Comparison of ENCODE assay signal across 13 cellular contexts in the genomic region with DNA sequence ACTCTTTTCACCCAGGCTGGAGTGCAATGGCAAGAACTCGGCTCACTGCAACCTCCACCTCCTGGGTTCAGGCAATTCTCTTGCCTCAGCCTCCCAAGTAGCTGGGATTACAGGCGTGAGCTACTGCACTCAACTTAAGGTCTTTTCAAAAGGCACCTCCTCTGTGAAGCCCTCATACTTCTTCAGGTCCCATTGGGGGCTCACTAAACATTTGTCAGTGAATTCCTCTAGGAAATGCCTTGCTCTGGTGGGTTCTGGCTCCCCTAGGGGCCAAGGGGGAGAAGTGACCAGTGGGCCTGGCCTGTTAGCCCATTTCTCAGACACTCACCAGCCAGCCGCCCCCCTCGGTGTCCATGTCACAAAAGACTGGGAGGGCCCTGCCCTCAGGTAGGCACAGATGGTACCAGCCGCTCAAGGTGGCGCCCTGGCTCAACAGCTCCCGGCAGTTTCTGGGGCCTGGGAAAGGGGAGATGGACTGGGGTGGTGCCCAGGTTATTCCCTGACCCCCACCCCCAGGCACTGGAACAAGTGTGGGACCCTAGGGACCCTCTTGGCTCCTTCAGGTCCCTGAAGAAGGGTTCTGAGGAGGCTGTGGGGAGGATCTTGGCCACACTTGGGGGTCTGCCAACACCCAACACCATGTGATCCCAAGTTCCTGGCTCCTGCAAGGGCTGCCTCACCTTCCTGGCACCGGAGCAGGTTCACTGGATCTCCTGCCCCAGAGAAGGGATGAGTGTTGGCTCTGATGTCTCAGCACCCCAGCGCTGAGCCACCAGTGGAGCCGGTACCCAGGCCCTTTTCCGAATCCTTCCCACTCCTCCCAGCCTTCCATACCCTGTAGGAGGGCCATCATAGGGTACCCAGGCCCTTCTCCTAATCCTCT. TPM values are rescaled to one million over a fixed set of nuclear protein-coding genes. Genes with fewer than 3 reads are reported as not detected.
A peak's percentile ranks its signal among the peaks of the same experiment; 100 is the strongest.
DNase-seq lines count a peak whose midpoint lies in the region; ATAC-seq, FAIRE-seq and TF ChIP-seq lines count a peak whose summit lies in the region.
"Had no signal": no experiment of that assay in that cellular context is flagged by ENCODE, and none has a peak within 500 bp of the region (broad histone marks: within the 10 kb centered on the region; RNA-seq: fewer than 3 reads in every experiment).

No MANE protein-coding gene starts in this region.

- H3K4me1 ChIP-seq in K562 (replicated peaks in 1 of 2; ENCODE audit: control insufficient read depth in 2 of 2, insufficient read depth in 2 of 2, low read length in 2 of 2) (peaks cover 7 to 26% of the 10 kb centered on the region in 2 experiments; a peak in 4 of 5 replicates), lower lobe of right lung (peaks cover 29% of the 10 kb centered on the region)

- TF ChIP-seq POLR2A in K562 (conservative IDR thresholded peaks at IDR 0.05), result no peak

- H3K4me3 ChIP-seq in AG09309 (ENCODE audit: control insufficient read depth, low read depth, low read length) (no peak overlapping the region), H7 (ENCODE audit: insufficient read depth, low read depth, low read length) (no peak overlapping the region), K562 (no peak overlapping the region), lower lobe of right lung (peak overlapping the region; percentile 47)

- WGBS in K562 (ENCODE audit: insufficient coverage, low coverage, missing lambda C conversion rate), result 56% methylated on average over 9 of the region's 11 CpGs

- intact Hi-C loops in K562 (cut with micrococcal nuclease), result loop anchor here (1.0 to 5.0 kb wide), 2 partner anchors 41 to 71 kb away; no protein-coding TSS in a partner anchor
- intact Hi-C loops in lower lobe of right lung (cut with DNase I), result no loop called here

- H3K9me1 ChIP-seq in K562 (ENCODE audit: control insufficient read depth, insufficient read depth, low read length), result no peaks in the 10 kb centered on the region

- H3K79me2 ChIP-seq in K562 (ENCODE audit: control insufficient read depth, insufficient read depth, low read length), result no peaks in the 10 kb centered on the region

- no peak for TF ChIP-seq RAD21 in K562 (CRISPR knock-in tag; conservative IDR thresholded peaks at IDR 0.05 in 1 of 2, IDR thresholded peaks at IDR 0.05 in 1 of 2)

- FAIRE-seq in K562 (lab: Jason Lieb, UNC), result no peak
- FAIRE-seq: islet of Langerhans had no signal

- ATAC-seq in K562 (peak; percentile 87), lower lobe of right lung (no peak), HG02981 (IDR thresholded peaks at IDR 0.05; ENCODE audit: unreplicated experiment) (no peak), HG03342 (IDR thresholded peaks at IDR 0.05; ENCODE audit: unreplicated experiment) (no peak)

- POLR2A ChIA-PET in K562 (lab: Yijun Ruan, JAX), result interaction anchor here (0.6 to 0.8 kb wide), 2 partner anchors 10 to 333 kb away, joined by 3 to 4 read pairs; partner anchors contain the start of gene CD164L2

- in situ Hi-C loops in K562 (cut with MboI), result no loop called here

- peak overlapping the region; percentile 77 for H2AFZ ChIP-seq in K562 (ENCODE audit: low read depth, low read length)

- no peak for TF ChIP-seq EP300 in K562 (IDR thresholded peaks at IDR 0.05; ENCODE audit: low read length)

- CTCF ChIA-PET in K562 (lab: Yijun Ruan, JAX; ENCODE audit: low intra/inter-chr PET ratio), result interaction anchor here (0.6 to 1.5 kb wide), 3 partner anchors 40 to 111 kb away, joined by 3 to 7 read pairs (median 5); no protein-coding TSS in a partner anchor

- H3K36me3 ChIP-seq in H7 (replicated peaks; ENCODE audit: control insufficient read depth, insufficient read depth, low read length) (no peaks in the 10 kb centered on the region), K562 (ENCODE audit: control insufficient read depth, insufficient read depth, low read length) (no peaks in the 10 kb centered on the region), lower lobe of right lung (no peaks in the 10 kb centered on the region)

- H3K9ac ChIP-seq in K562 (ENCODE audit: insufficient read depth in 1 of 2, low read depth in 2 of 2, low read length in 2 of 2), result 0 out of 4 replicates have a peak overlapping the region, but pooled peaks of 1 of the 2 experiments have one; percentile 24

- H3K27me3 ChIP-seq in H7 (ENCODE audit: control insufficient read depth, insufficient read depth, low read length), result no peaks in the 10 kb centered on the region; the same call in 1 of the 2 replicates
- H3K27me3 ChIP-seq in K562 (ENCODE audit: control insufficient read depth in 2 of 2, insufficient read depth in 2 of 2, low read length in 2 of 2), result no peaks in the 10 kb centered on the region
- H3K27me3 ChIP-seq in lower lobe of right lung (ENCODE audit: low read depth), result no peaks in the 10 kb centered on the region

- H3K9me3 ChIP-seq in K562 (replicated peaks; ENCODE audit: control insufficient read depth, insufficient read depth, low read depth, low read length) (no peaks in the 10 kb centered on the region), lower lobe of right lung (no peaks in the 10 kb centered on the region)

- DNase-seq in AG09309 (ENCODE audit: low read depth), result no peak
- peak; percentile 89 for DNase-seq in H7
- DNase-seq in K562 (ENCODE audit: extremely low read depth in 1 of 4, low spot score in 3 of 4), result peak; percentile 71 to 78 (median 72)
- DNase-seq in lower lobe of right lung, result no peak
- DNase-seq in AG08395 (ENCODE audit: low spot score), result no peak
- DNase-seq in DMS153 (lab: John Stamatoyannopoulos, UW), result no peak
- DNase-seq: activated CD4-positive, alpha-beta T cell treated with anti-CD3 and anti-CD28 coated beads for 48 hours; activated naive CD4-positive, alpha-beta T cell treated with anti-CD3 and anti-CD28 coated beads, Interleukin-2, amount 10 ng/mL, durations not matched to agents 7 days and 5 days; NCI-H1694; retina had no signal

- TF ChIP-seq CTCF in AG09309 (IDR thresholded peaks at IDR 0.05; ENCODE audit: control insufficient read depth, insufficient read depth, low read depth, low read length, missing control alignments) (peak; percentile 38), K562 (IDR thresholded peaks at IDR 0.05 in 2 of 3, conservative IDR thresholded peaks at IDR 0.05 in 1 of 3; ENCODE audit: insufficient read depth in 2 of 3, low read depth in 1 of 3, low read length in 3 of 3) (peak; percentile 60 to 81 (median 77)), lower lobe of right lung (IDR thresholded peaks at IDR 0.05) (peak; percentile 31)

- no peaks in the 10 kb centered on the region for H4K20me1 ChIP-seq in K562 (replicated peaks; ENCODE audit: control insufficient read depth, insufficient read depth, low read length)

- peak overlapping the region; percentile 17; the same call in 1 of the 2 replicates for H3K4me2 ChIP-seq in K562 (ENCODE audit: insufficient read depth, low read length)

- H3K27ac ChIP-seq in K562 (ENCODE audit: extremely low read depth, low read depth, low read length), result no peak overlapping the region
- H3K27ac ChIP-seq in lower lobe of right lung, result peak overlapping the region; percentile 97

- BruUV-seq in K562 (replicated peaks; lab: Mats Ljungman, UMichigan), result no TSS peak

RNA-seq across cellular contexts. Expression of gene FCN3, which starts 1.6 kb away (rescaled TPM):
- total RNA-seq in H7 (2014; rRNA removed; shearing (Covaris generic)), result 0.14 TPM in 1 of 2 replicates, not detected in the other
- not detected in 2 replicates for total RNA-seq in K562 (2011; cell fraction: chromatin; rRNA removed; ENCODE audit: low replicate concordance)
- not detected in 2 replicates for total RNA-seq in K562 (2011; cell fraction: nucleolus; rRNA removed)
- total RNA-seq in K562 (2011; cell fraction: nucleoplasm; rRNA removed), result not detected in 2 replicates
- total RNA-seq in K562 (2014; rRNA removed) (not detected in 2 replicates), K562 (2014; rRNA removed; fragmentation: Illumina TruSeq; extraction: Trizol) (not detected in 2 replicates), K562 (2015; rRNA removed; fragmentation: Illumina TruSeq; extraction: Trizol) (not detected in 2 replicates), K562 (2021) (0.31 and 0.49 TPM in 2 replicates), lower lobe of right lung (1,125 TPM)
- polyA plus RNA-seq in K562 (2011; rRNA removed) (0.15 TPM in 1 of 2 replicates, not detected in the other), K562 (2014; fragmentation: Illumina TruSeq; extraction: Trizol) (not detected in 2 replicates), K562 (2014; fragmentation: Nextera tagmentation; extraction: Ambion mirVana) (not detected), K562 (2014; rRNA removed) (not detected in 2 replicates)
- polyA plus RNA-seq in K562 (2011; cell fraction: cytosol; rRNA removed), result 0.06 TPM in 1 of 2 replicates, not detected in the other
- polyA plus RNA-seq in K562 (2011; cell fraction: nucleus; rRNA removed), result 0.35 TPM in 1 of 2 replicates, not detected in the other
- 0.21 TPM in 1 of 2 replicates, not detected in the other for polyA plus RNA-seq in K562 (2012)
- polyA minus RNA-seq in K562 (2011; rRNA and poly(A)+ RNA removed), result not detected in 2 replicates
- polyA minus RNA-seq in K562 (2011; cell fraction: cytosol; rRNA and poly(A)+ RNA removed), result not detected in 2 replicates
- polyA minus RNA-seq in K562 (2011; cell fraction: nucleus; rRNA and poly(A)+ RNA removed), result not detected in 2 replicates

RNA-seq across cellular contexts. Expression of gene MAP3K6, which starts 6.3 kb away (rescaled TPM):
- 10.7 and 14.6 TPM in 2 replicates for total RNA-seq in H7 (2014; rRNA removed; shearing (Covaris generic))
- 22.7 and 88.4 TPM in 2 replicates for total RNA-seq in K562 (2011; cell fraction: chromatin; rRNA removed; ENCODE audit: low replicate concordance)
- 52.5 and 55.4 TPM in 2 replicates for total RNA-seq in K562 (2011; cell fraction: nucleolus; rRNA removed)
- 27.7 and 28.5 TPM in 2 replicates for total RNA-seq in K562 (2011; cell fraction: nucleoplasm; rRNA removed)
- 10.1 and 14.7 TPM in 2 replicates for total RNA-seq in K562 (2014; rRNA removed)
- total RNA-seq in K562 (2014; rRNA removed; fragmentation: Illumina TruSeq; extraction: Trizol), result 5.0 and 6.2 TPM in 2 replicates
- 7.6 and 9.5 TPM in 2 replicates for total RNA-seq in K562 (2015; rRNA removed; fragmentation: Illumina TruSeq; extraction: Trizol)
- total RNA-seq in K562 (2021), result 18.1 and 21.9 TPM in 2 replicates
- polyA plus RNA-seq in K562 (2011; rRNA removed), result 4.7 and 13.2 TPM in 2 replicates
- 5.5 and 6.6 TPM in 2 replicates for polyA plus RNA-seq in K562 (2011; cell fraction: cytosol; rRNA removed)
- 101 and 102 TPM in 2 replicates for polyA plus RNA-seq in K562 (2011; cell fraction: nucleus; rRNA removed)
- 17.8 and 18.2 TPM in 2 replicates for polyA plus RNA-seq in K562 (2012)
- 7.0 and 9.0 TPM in 2 replicates for polyA plus RNA-seq in K562 (2014; fragmentation: Illumina TruSeq; extraction: Trizol)
- 1 to 10 TPM in 1 of 2 experiments, under 1 TPM in 1; 0.99 to 1.5 TPM for polyA plus RNA-seq in K562 (2014; fragmentation: Nextera tagmentation; extraction: Ambion mirVana)
- polyA plus RNA-seq in K562 (2014; rRNA removed), result 8.2 and 12.9 TPM in 2 replicates
- polyA minus RNA-seq in K562 (2011; rRNA and poly(A)+ RNA removed), result 3.1 and 4.9 TPM in 2 replicates
- polyA minus RNA-seq in K562 (2011; cell fraction: cytosol; rRNA and poly(A)+ RNA removed), result 4.8 and 5.1 TPM in 2 replicates
- 15.2 and 17.2 TPM in 2 replicates for polyA minus RNA-seq in K562 (2011; cell fraction: nucleus; rRNA and poly(A)+ RNA removed)
- 117 TPM for total RNA-seq in lower lobe of right lung

RNA-seq across cellular contexts. Expression of gene CD164L2, which starts 10.1 kb away (rescaled TPM):
- 1.7 and 3.8 TPM in 2 replicates for total RNA-seq in H7 (2014; rRNA removed; shearing (Covaris generic))
- total RNA-seq in K562 (2011; cell fraction: chromatin; rRNA removed; ENCODE audit: low replicate concordance), result 2.6 and 7.4 TPM in 2 replicates
- 5.0 and 5.4 TPM in 2 replicates for total RNA-seq in K562 (2011; cell fraction: nucleolus; rRNA removed)
- 5.1 and 5.8 TPM in 2 replicates for total RNA-seq in K562 (2011; cell fraction: nucleoplasm; rRNA removed)
- 0.29 and 0.45 TPM in 2 replicates for total RNA-seq in K562 (2014; rRNA removed)
- 0.18 TPM in 1 of 2 replicates, not detected in the other for total RNA-seq in K562 (2014; rRNA removed; fragmentation: Illumina TruSeq; extraction: Trizol)
- total RNA-seq in K562 (2015; rRNA removed; fragmentation: Illumina TruSeq; extraction: Trizol), result 0.14 and 0.19 TPM in 2 replicates
- 0.49 and 0.72 TPM in 2 replicates for total RNA-seq in K562 (2021)
- 0.92 and 2.8 TPM in 2 replicates for polyA plus RNA-seq in K562 (2011; rRNA removed)
- 0.92 and 1.2 TPM in 2 replicates for polyA plus RNA-seq in K562 (2011; cell fraction: cytosol; rRNA removed)
- 15.3 and 19.6 TPM in 2 replicates for polyA plus RNA-seq in K562 (2011; cell fraction: nucleus; rRNA removed)
- polyA plus RNA-seq in K562 (2012), result 1.2 and 1.7 TPM in 2 replicates
- 0.31 and 0.65 TPM in 2 replicates for polyA plus RNA-seq in K562 (2014; fragmentation: Illumina TruSeq; extraction: Trizol)
- polyA plus RNA-seq in K562 (2014; fragmentation: Nextera tagmentation; extraction: Ambion mirVana), result under 1 TPM in 1 of 2 experiments, not detected in 1; 0.08 TPM
- 0.63 and 0.91 TPM in 2 replicates for polyA plus RNA-seq in K562 (2014; rRNA removed)
- 0.28 and 0.57 TPM in 2 replicates for polyA minus RNA-seq in K562 (2011; rRNA and poly(A)+ RNA removed)
- polyA minus RNA-seq in K562 (2011; cell fraction: cytosol; rRNA and poly(A)+ RNA removed), result not detected in 2 replicates
- 1.1 and 2.4 TPM in 2 replicates for polyA minus RNA-seq in K562 (2011; cell fraction: nucleus; rRNA and poly(A)+ RNA removed)
- 6.8 TPM for total RNA-seq in lower lobe of right lung

RNA-seq across cellular contexts. Expression of gene GPR3, which starts 19.4 kb away (rescaled TPM):
- total RNA-seq in H7 (2014; rRNA removed; shearing (Covaris generic)), result 5.8 and 8.5 TPM in 2 replicates
- 14.5 and 40.1 TPM in 2 replicates for total RNA-seq in K562 (2011; cell fraction: chromatin; rRNA removed; ENCODE audit: low replicate concordance)
- 36.8 and 39.4 TPM in 2 replicates for total RNA-seq in K562 (2011; cell fraction: nucleolus; rRNA removed)
- 27.8 and 27.9 TPM in 2 replicates for total RNA-seq in K562 (2011; cell fraction: nucleoplasm; rRNA removed)
- total RNA-seq in K562 (2014; rRNA removed), result 3.7 and 6.2 TPM in 2 replicates
- 2.9 and 3.4 TPM in 2 replicates for total RNA-seq in K562 (2014; rRNA removed; fragmentation: Illumina TruSeq; extraction: Trizol)
- 3.5 and 3.7 TPM in 2 replicates for total RNA-seq in K562 (2015; rRNA removed; fragmentation: Illumina TruSeq; extraction: Trizol)
- total RNA-seq in K562 (2021), result 10.9 and 11.0 TPM in 2 replicates
- 8.2 and 19.3 TPM in 2 replicates for polyA plus RNA-seq in K562 (2011; rRNA removed)
- 26.0 and 34.4 TPM in 2 replicates for polyA plus RNA-seq in K562 (2011; cell fraction: cytosol; rRNA removed)
- polyA plus RNA-seq in K562 (2011; cell fraction: nucleus; rRNA removed), result 68.2 and 75.5 TPM in 2 replicates
- 10.0 and 10.7 TPM in 2 replicates for polyA plus RNA-seq in K562 (2012)
- 10.1 and 11.6 TPM in 2 replicates for polyA plus RNA-seq in K562 (2014; fragmentation: Illumina TruSeq; extraction: Trizol)
- under 1 TPM; 0.24 to 0.59 TPM for polyA plus RNA-seq in K562 (2014; fragmentation: Nextera tagmentation; extraction: Ambion mirVana)
- 11.5 and 14.9 TPM in 2 replicates for polyA plus RNA-seq in K562 (2014; rRNA removed)
- polyA minus RNA-seq in K562 (2011; rRNA and poly(A)+ RNA removed), result 8.0 and 9.3 TPM in 2 replicates
- polyA minus RNA-seq in K562 (2011; cell fraction: cytosol; rRNA and poly(A)+ RNA removed), result 7.3 and 7.9 TPM in 2 replicates
- polyA minus RNA-seq in K562 (2011; cell fraction: nucleus; rRNA and poly(A)+ RNA removed), result 11.1 and 11.6 TPM in 2 replicates
- 0.18 TPM for total RNA-seq in lower lobe of right lung

RNA-seq across cellular contexts. Expression of gene SYTL1, which starts 31.2 kb away (rescaled TPM):
- total RNA-seq in H7 (2014; rRNA removed; shearing (Covaris generic)), result 5.6 and 6.4 TPM in 2 replicates
- 18.4 and 69.1 TPM in 2 replicates for total RNA-seq in K562 (2011; cell fraction: chromatin; rRNA removed; ENCODE audit: low replicate concordance)
- total RNA-seq in K562 (2011; cell fraction: nucleolus; rRNA removed), result 29.5 and 45.5 TPM in 2 replicates
- 21.0 and 26.5 TPM in 2 replicates for total RNA-seq in K562 (2011; cell fraction: nucleoplasm; rRNA removed)
- total RNA-seq in K562 (2014; rRNA removed) (3.9 and 4.7 TPM in 2 replicates), K562 (2014; rRNA removed; fragmentation: Illumina TruSeq; extraction: Trizol) (0.55 and 0.57 TPM in 2 replicates), K562 (2015; rRNA removed; fragmentation: Illumina TruSeq; extraction: Trizol) (1.7 and 2.2 TPM in 2 replicates), K562 (2021) (6.0 and 9.3 TPM in 2 replicates), lower lobe of right lung (29.3 TPM)
- polyA plus RNA-seq in K562 (2011; rRNA removed) (3.8 and 12.3 TPM in 2 replicates), K562 (2014; fragmentation: Illumina TruSeq; extraction: Trizol) (0.91 and 1.9 TPM in 2 replicates), K562 (2014; fragmentation: Nextera tagmentation; extraction: Ambion mirVana) (under 1 TPM; 0.04 to 0.27 TPM), K562 (2014; rRNA removed) (5.9 and 8.6 TPM in 2 replicates)
- polyA plus RNA-seq in K562 (2011; cell fraction: cytosol; rRNA removed), result 8.4 and 14.7 TPM in 2 replicates
- polyA plus RNA-seq in K562 (2011; cell fraction: nucleus; rRNA removed), result 114 and 120 TPM in 2 replicates
- 7.0 and 32.0 TPM in 2 replicates for polyA plus RNA-seq in K562 (2012)
- polyA minus RNA-seq in K562 (2011; rRNA and poly(A)+ RNA removed), result 3.0 and 6.4 TPM in 2 replicates
- polyA minus RNA-seq in K562 (2011; cell fraction: cytosol; rRNA and poly(A)+ RNA removed), result 4.6 and 14.3 TPM in 2 replicates
- polyA minus RNA-seq in K562 (2011; cell fraction: nucleus; rRNA and poly(A)+ RNA removed), result 14.7 and 18.1 TPM in 2 replicates

Comparison
In these comparisons a context has a peak if more than half of its experiments do, and no peak if none do; other contexts are left out.
1. DNase-seq: peak in H7 (single experiment) and K562 (4 of 4); none in AG09309 (single experiment), lower lobe of right lung (single experiment), AG08395 (single experiment) and DMS153 (single experiment).
2. RNA of gene FCN3, which starts 1.6 kb away (total RNA-seq): 1,125 TPM in lower lobe of right lung (single experiment); 0.14 TPM in H7 and 0.31 to 0.49 TPM in K562; every median in the first group is over 100 times any median in the second.
3. Peak in every context shown above with its lines, with median percentiles within 50 percentile points of each other: CTCF ChIP-seq.